Comparison of ENCODE assay signal across 10 cellular contexts in genomic region chrX:3346436-3347329, GRCh38. TPM values are rescaled to one million over a fixed set of nuclear protein-coding genes. Genes with fewer than 3 reads are reported as not detected.
A peak's percentile ranks its signal among the peaks of the same experiment; 100 is the strongest.
DNase-seq lines count a peak whose midpoint lies in the region; ATAC-seq, FAIRE-seq and TF ChIP-seq lines count a peak whose summit lies in the region.
"Had no signal": no experiment of that assay in that cellular context is flagged by ENCODE, and none has a peak within 500 bp of the region (broad histone marks: within the 10 kb centered on the region; RNA-seq: fewer than 3 reads in every experiment).

A gene with protein sequence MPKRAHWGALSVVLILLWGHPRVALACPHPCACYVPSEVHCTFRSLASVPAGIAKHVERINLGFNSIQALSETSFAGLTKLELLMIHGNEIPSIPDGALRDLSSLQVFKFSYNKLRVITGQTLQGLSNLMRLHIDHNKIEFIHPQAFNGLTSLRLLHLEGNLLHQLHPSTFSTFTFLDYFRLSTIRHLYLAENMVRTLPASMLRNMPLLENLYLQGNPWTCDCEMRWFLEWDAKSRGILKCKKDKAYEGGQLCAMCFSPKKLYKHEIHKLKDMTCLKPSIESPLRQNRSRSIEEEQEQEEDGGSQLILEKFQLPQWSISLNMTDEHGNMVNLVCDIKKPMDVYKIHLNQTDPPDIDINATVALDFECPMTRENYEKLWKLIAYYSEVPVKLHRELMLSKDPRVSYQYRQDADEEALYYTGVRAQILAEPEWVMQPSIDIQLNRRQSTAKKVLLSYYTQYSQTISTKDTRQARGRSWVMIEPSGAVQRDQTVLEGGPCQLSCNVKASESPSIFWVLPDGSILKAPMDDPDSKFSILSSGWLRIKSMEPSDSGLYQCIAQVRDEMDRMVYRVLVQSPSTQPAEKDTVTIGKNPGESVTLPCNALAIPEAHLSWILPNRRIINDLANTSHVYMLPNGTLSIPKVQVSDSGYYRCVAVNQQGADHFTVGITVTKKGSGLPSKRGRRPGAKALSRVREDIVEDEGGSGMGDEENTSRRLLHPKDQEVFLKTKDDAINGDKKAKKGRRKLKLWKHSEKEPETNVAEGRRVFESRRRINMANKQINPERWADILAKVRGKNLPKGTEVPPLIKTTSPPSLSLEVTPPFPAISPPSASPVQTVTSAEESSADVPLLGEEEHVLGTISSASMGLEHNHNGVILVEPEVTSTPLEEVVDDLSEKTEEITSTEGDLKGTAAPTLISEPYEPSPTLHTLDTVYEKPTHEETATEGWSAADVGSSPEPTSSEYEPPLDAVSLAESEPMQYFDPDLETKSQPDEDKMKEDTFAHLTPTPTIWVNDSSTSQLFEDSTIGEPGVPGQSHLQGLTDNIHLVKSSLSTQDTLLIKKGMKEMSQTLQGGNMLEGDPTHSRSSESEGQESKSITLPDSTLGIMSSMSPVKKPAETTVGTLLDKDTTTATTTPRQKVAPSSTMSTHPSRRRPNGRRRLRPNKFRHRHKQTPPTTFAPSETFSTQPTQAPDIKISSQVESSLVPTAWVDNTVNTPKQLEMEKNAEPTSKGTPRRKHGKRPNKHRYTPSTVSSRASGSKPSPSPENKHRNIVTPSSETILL (N-terminal part only) (minus strand): TSS chrX:3346652. CDS start chrX:3343833, 2,819 bp downstream.

- TF ChIP-seq POLR2A in adrenal gland (IDR thresholded peaks at IDR 0.05) (peak in 1 of 2 donors; percentile 44), GM12892 (IDR thresholded peaks at IDR 0.05; ENCODE audit: low read depth, low read length) (no peak)

- H3K9me3 ChIP-seq in adrenal gland (replicated peaks in 1 of 3): no peaks in the 10 kb centered on the region
- H3K9me3 ChIP-seq in right atrium auricular region: no peaks in the 10 kb centered on the region

- DNase-seq in DMS 273 (lab: John Stamatoyannopoulos, UW; ENCODE audit: unreplicated experiment) (peak; percentile 91), adrenal gland (peak; percentile 24 to 65 (median 52)), right atrium auricular region (ENCODE audit: low spot score) (no peak), GM12892 (ENCODE audit: insufficient read length) (no peak), GM10266 (ENCODE audit: extremely low spot score) (no peak)
- DNase-seq: DMS79, T-helper 17 cell had no signal

- H3K27me3 ChIP-seq in adrenal gland (peaks cover 12% of the 10 kb centered on the region), right atrium auricular region (peaks cover 0 to 2% of the 10 kb centered on the region in 2 donors), rectal smooth muscle tissue (ENCODE audit: control insufficient read depth, insufficient read depth, low read length) (no peaks in the 10 kb centered on the region)

- H3K27ac ChIP-seq in adrenal gland (peak within 1 kb of the TSS in 4 of 5 donors; percentile 56 to 87 (median 79)), right atrium auricular region (peak within 1 kb of the TSS; percentile 46 to 70), rectal smooth muscle tissue (ENCODE audit: low read depth, low read length) (peak within 1 kb of the TSS; percentile 45)

- H3K4me1 ChIP-seq in adrenal gland (replicated peaks in 1 of 2): no peaks in the 10 kb centered on the region
- peaks cover 0 to 9% of the 10 kb centered on the region in 2 donors for H3K4me1 ChIP-seq in right atrium auricular region
- no peaks in the 10 kb centered on the region for H3K4me1 ChIP-seq in rectal smooth muscle tissue (ENCODE audit: control insufficient read depth, insufficient read depth, low read length)

- FAIRE-seq in GM12892 (lab: Jason Lieb, UNC): no peak

- intact Hi-C loops in adrenal gland (cut with DNase I): no loop called here

- TF ChIP-seq CTCF in adrenal gland (IDR thresholded peaks at IDR 0.05) (no peak), right atrium auricular region (IDR thresholded peaks at IDR 0.05) (no peak), GM10266 (IDR thresholded peaks at IDR 0.05; ENCODE audit: control insufficient read depth, insufficient read depth, low read depth, missing control alignments) (no peak)

- H3K36me3 ChIP-seq in adrenal gland (replicated peaks in 1 of 2) (no peaks in the 10 kb centered on the region), right atrium auricular region (no peaks in the 10 kb centered on the region), rectal smooth muscle tissue (ENCODE audit: control insufficient read depth, insufficient read depth, low read length) (no peaks in the 10 kb centered on the region)

- 2 to 14% (median 3%) methylated on average over 7 to 77 of the region's 77 CpGs; no CpG with 5 or more reads in 1 of the 4 donors for WGBS in adrenal gland, 4 donors

- H3K9ac ChIP-seq in rectal smooth muscle tissue (ENCODE audit: low read length): no peak within 1 kb of the TSS

- peak within 1 kb of the TSS in 1 of 4 donors; percentile 62 for H3K4me3 ChIP-seq in adrenal gland
- H3K4me3 ChIP-seq in right atrium auricular region: peak within 1 kb of the TSS; percentile 17 to 44
- peak within 1 kb of the TSS; percentile 36 for H3K4me3 ChIP-seq in rectal smooth muscle tissue (ENCODE audit: low read length)

- ATAC-seq in HG02642 (IDR thresholded peaks at IDR 0.05; ENCODE audit: poor library complexity, unreplicated experiment) (no peak), HG03432 (IDR thresholded peaks at IDR 0.05; ENCODE audit: unreplicated experiment) (no peak)
- ATAC-seq: T-helper 17 cell had no signal

RNA-seq across cellular contexts. Expression of the gene that starts here (rescaled TPM):
- total RNA-seq in adrenal gland (100 to 1,000 TPM in 1 of 8 donors, 10 to 100 TPM in 5, 1 to 10 TPM in 2; 6.3 to 171 (median 20.7) TPM), right atrium auricular region (1 to 10 TPM; 1.2 to 4.2 TPM)
- 10 to 100 TPM in 1 of 3 donors, 1 to 10 TPM in 1, under 1 TPM in 1; 0.97 to 76.4 (median 1.8) TPM for polyA plus RNA-seq in adrenal gland
- polyA plus RNA-seq in GM12892 (2012; ENCODE audit: missing spikeins): not detected
- total RNA-seq: T-helper 17 cell had no signal

Comparison
In these comparisons a context has a peak if more than half of its experiments do, and no peak if none do; other contexts are left out.
1. DNase-seq: peak in DMS 273 (single experiment) and adrenal gland (7 of 7); none in right atrium auricular region (single experiment), GM12892 (single experiment) and GM10266 (single experiment).
2. Peak in every context shown above with its lines, with median percentiles within 50 percentile points of each other: H3K27ac ChIP-seq.